ENCODE assay signal across 8 cellular contexts in the genomic region with DNA sequence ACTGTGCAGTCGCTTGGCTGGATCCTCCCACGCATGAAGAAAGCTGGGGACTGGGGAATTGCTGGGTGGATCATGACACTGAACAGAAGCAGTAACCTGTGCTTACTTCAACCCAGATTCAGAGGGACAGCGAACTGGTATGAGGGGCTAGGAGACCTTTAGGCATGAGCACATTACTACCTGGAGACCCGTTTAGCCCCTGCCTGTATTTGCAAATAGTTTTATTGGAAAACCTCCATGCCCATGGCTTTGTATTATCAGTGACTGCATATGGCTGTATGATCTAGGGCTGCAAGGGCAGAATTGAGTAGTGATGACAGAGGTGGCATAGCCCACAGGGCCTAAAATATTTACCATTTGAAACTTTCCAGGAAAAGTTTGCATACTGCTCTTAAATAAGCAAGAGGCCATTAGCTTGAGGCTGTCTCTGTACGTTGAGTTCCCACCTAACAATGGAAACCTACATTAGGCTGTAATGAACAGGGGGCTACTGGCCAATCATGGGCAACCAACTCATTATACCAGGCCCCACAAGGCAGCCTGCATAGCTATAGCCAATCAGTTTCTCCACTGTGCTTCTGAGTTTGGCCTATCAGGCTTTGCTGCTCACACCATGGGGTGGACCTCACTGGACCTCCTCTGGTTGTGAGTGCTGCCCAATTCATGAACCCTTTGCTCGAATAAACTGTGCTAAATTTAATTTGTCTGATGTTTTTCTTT. TPM values are rescaled to one million over a fixed set of nuclear protein-coding genes. Genes with fewer than 3 reads are reported as not detected.
A peak's percentile ranks its signal among the peaks of the same experiment; 100 is the strongest.
DNase-seq lines count a peak whose midpoint lies in the region; ATAC-seq, FAIRE-seq and TF ChIP-seq lines count a peak whose summit lies in the region.

No MANE protein-coding gene starts in this region.

- H3K27me3 ChIP-seq in upper lobe of left lung, result peaks cover 0 to 14% (median 0%) of the 10 kb centered on the region in 4 donors

- intact Hi-C loops in Right ventricle myocardium superior (cut with DNase I), result no loop called here
- intact Hi-C loops in cardiac septum (cut with DNase I), result no loop called here
- intact Hi-C loops in kidney (cut with DNase I), result no loop called here

- H3K9me3 Mint-ChIP-seq in WTC11, result peaks cover 12% of the 10 kb centered on the region
- peaks cover 0 to 3% (median 0%) of the 10 kb centered on the region in 6 donors for H3K9me3 Mint-ChIP-seq in immature natural killer cell

- H3K4me3 ChIP-seq in upper lobe of left lung, result peak overlapping the region; percentile 31 to 66 (median 54)
- peak overlapping the region in 1 of 2 donors; percentile 49 for H3K4me3 ChIP-seq in kidney (ENCODE audit: low read length in 2 of 2)

- 40% methylated on average over 5 to 6 of the region's 6 CpGs for whole genome bisulfite sequencing in upper lobe of left lung, 2 donors

- no peak for TF ChIP-seq CTCF in WTC11 (IDR thresholded peaks at IDR 0.05)
- no peak for TF ChIP-seq CTCF in upper lobe of left lung (IDR thresholded peaks at IDR 0.05)
- TF ChIP-seq CTCF in kidney (IDR thresholded peaks at IDR 0.05; ENCODE audit: borderline replicate concordance, extremely low read depth, insufficient read depth), result no peak

- H3K36me3 ChIP-seq in upper lobe of left lung (no peaks in the 10 kb centered on the region), kidney (ENCODE audit: control insufficient read depth in 1 of 2, insufficient read depth in 2 of 2, low read length in 2 of 2) (no peaks in the 10 kb centered on the region)

- H3K36me3 Mint-ChIP-seq in WTC11 (peaks cover 20% of the 10 kb centered on the region), immature natural killer cell (peaks cover 9 to 12% (median 11%) of the 10 kb centered on the region in 3 donors)

- TF ChIP-seq POLR2A in upper lobe of left lung (IDR thresholded peaks at IDR 0.05), result no peak

- peaks cover 38% of the 10 kb centered on the region for H3K4me1 Mint-ChIP-seq in WTC11
- H3K4me1 Mint-ChIP-seq in immature natural killer cell, result peaks cover 39 to 51% of the 10 kb centered on the region in 2 donors

- H3K27me3 Mint-ChIP-seq in WTC11 (ENCODE audit: low read depth) (peaks cover 40% of the 10 kb centered on the region), immature natural killer cell (ENCODE audit: low read depth in 3 of 3) (peaks cover 8 to 14% (median 12%) of the 10 kb centered on the region in 3 donors)

- H3K4me1 ChIP-seq in upper lobe of left lung (peaks cover 11 to 18% (median 16%) of the 10 kb centered on the region in 4 donors), kidney (ENCODE audit: control insufficient read depth in 1 of 2, insufficient read depth in 1 of 2, low read depth in 1 of 2, low read length in 2 of 2) (peaks cover 0 to 2% of the 10 kb centered on the region in 2 donors)

- peaks cover 0 to 3% (median 1%) of the 10 kb centered on the region in 4 donors for H3K9me3 ChIP-seq in upper lobe of left lung
- H3K9me3 ChIP-seq in kidney (ENCODE audit: control insufficient read depth in 1 of 2, low read length in 2 of 2), result no peaks in the 10 kb centered on the region

- H3K27ac Mint-ChIP-seq in WTC11 (no peak overlapping the region), immature natural killer cell (peak overlapping the region; percentile 89 to 96 (median 92))

- no peak for FAIRE-seq in kidney (lab: Jason Lieb, UNC)

- POLR2A ChIA-PET in WTC11 (lab: Charles Lee), result no interaction called here

- CTCF ChIA-PET in WTC11 (lab: Charles Lee), result interaction anchor here (0.6 to 1.3 kb wide), 3 partner anchors 10 to 79 kb away, joined by 3 to 4 read pairs (median 3); no protein-coding TSS in a partner anchor

- peak overlapping the region in 1 of 2 donors; percentile 26 for H3K9ac ChIP-seq in kidney (ENCODE audit: low read length in 2 of 2)

- peak overlapping the region; percentile 76 for H3K4me3 Mint-ChIP-seq in WTC11
- peak overlapping the region; percentile 92 to 97 (median 93) for H3K4me3 Mint-ChIP-seq in immature natural killer cell

- ATAC-seq in Right ventricle myocardium superior (ENCODE audit: poor library complexity) (peak; percentile 8), WTC11 (no peak), upper lobe of left lung (ENCODE audit: low FRiP score in 2 of 2) (peak in 1 of 2 donors; percentile 4)

- no peak for DNase-seq in Right ventricle myocardium superior
- DNase-seq in cardiac septum (ENCODE audit: low spot score), result no peak
- DNase-seq in WTC11 (ENCODE audit: low spot score), result no peak
- peak in 1 of 3 donors; percentile 8 for DNase-seq in immature natural killer cell
- DNase-seq in upper lobe of left lung, result no peak
- DNase-seq in kidney, result no peak
- no peak for DNase-seq in dermis blood vessel endothelial cell
- no peak for DNase-seq in activated CD8-positive, alpha-beta memory T cell treated with anti-CD3 and anti-CD28 coated beads, Interleukin-2, amount 50 U/mL, for 4 hours

- no peak for TF ChIP-seq EP300 in upper lobe of left lung (IDR thresholded peaks at IDR 0.05)

- H3K27ac ChIP-seq in upper lobe of left lung, result peak overlapping the region; percentile 65 to 85 (median 78)
- no peak overlapping the region for H3K27ac ChIP-seq in kidney (ENCODE audit: low read depth in 2 of 2, low read length in 2 of 2)

TF ChIP-seq in WTC11, 78 proteins besides CTCF, POLR2A, EP300 and RAD21 (continues in another document):
- TF ChIP-seq, protein P1, sequence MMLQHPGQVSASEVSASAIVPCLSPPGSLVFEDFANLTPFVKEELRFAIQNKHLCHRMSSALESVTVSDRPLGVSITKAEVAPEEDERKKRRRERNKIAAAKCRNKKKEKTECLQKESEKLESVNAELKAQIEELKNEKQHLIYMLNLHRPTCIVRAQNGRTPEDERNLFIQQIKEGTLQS (CRISPR knock-in tag; conservative IDR thresholded peaks at IDR 0.05), result no peak
- no peak for TF ChIP-seq RELA (CRISPR knock-in tag; IDR thresholded peaks at IDR 0.05; ENCODE audit: borderline replicate concordance)
- no peak for TF ChIP-seq KAT7 (CRISPR knock-in tag; IDR thresholded peaks at IDR 0.05; ENCODE audit: borderline replicate concordance)
- TF ChIP-seq GRHL2 (CRISPR knock-in tag; IDR thresholded peaks at IDR 0.05; ENCODE audit: insufficient replicate concordance, severe bottlenecking), result no peak
- no peak for TF ChIP-seq GABPB1 (CRISPR knock-in tag; IDR thresholded peaks at IDR 0.05)
- TF ChIP-seq, protein P2, sequence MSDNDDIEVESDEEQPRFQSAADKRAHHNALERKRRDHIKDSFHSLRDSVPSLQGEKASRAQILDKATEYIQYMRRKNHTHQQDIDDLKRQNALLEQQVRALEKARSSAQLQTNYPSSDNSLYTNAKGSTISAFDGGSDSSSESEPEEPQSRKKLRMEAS (CRISPR knock-in tag; IDR thresholded peaks at IDR 0.05), result no peak
- TF ChIP-seq, protein P3, sequence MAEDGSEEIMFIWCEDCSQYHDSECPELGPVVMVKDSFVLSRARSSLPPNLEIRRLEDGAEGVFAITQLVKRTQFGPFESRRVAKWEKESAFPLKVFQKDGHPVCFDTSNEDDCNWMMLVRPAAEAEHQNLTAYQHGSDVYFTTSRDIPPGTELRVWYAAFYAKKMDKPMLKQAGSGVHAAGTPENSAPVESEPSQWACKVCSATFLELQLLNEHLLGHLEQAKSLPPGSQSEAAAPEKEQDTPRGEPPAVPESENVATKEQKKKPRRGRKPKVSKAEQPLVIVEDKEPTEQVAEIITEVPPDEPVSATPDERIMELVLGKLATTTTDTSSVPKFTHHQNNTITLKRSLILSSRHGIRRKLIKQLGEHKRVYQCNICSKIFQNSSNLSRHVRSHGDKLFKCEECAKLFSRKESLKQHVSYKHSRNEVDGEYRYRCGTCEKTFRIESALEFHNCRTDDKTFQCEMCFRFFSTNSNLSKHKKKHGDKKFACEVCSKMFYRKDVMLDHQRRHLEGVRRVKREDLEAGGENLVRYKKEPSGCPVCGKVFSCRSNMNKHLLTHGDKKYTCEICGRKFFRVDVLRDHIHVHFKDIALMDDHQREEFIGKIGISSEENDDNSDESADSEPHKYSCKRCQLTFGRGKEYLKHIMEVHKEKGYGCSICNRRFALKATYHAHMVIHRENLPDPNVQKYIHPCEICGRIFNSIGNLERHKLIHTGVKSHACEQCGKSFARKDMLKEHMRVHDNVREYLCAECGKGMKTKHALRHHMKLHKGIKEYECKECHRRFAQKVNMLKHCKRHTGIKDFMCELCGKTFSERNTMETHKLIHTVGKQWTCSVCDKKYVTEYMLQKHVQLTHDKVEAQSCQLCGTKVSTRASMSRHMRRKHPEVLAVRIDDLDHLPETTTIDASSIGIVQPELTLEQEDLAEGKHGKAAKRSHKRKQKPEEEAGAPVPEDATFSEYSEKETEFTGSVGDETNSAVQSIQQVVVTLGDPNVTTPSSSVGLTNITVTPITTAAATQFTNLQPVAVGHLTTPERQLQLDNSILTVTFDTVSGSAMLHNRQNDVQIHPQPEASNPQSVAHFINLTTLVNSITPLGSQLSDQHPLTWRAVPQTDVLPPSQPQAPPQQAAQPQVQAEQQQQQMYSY (CRISPR knock-in tag; IDR thresholded peaks at IDR 0.05), result no peak
- TF ChIP-seq ZNF317 (CRISPR knock-in tag; IDR thresholded peaks at IDR 0.05; ENCODE audit: borderline replicate concordance, low read depth), result no peak
- TF ChIP-seq, protein P4, sequence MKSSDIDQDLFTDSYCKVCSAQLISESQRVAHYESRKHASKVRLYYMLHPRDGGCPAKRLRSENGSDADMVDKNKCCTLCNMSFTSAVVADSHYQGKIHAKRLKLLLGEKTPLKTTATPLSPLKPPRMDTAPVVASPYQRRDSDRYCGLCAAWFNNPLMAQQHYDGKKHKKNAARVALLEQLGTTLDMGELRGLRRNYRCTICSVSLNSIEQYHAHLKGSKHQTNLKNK (CRISPR knock-in tag; IDR thresholded peaks at IDR 0.05), result no peak
- TF ChIP-seq, protein P5, sequence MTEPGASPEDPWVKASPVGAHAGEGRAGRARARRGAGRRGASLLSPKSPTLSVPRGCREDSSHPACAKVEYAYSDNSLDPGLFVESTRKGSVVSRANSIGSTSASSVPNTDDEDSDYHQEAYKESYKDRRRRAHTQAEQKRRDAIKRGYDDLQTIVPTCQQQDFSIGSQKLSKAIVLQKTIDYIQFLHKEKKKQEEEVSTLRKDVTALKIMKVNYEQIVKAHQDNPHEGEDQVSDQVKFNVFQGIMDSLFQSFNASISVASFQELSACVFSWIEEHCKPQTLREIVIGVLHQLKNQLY (CRISPR knock-in tag; IDR thresholded peaks at IDR 0.05), result no peak
- no peak for TF ChIP-seq FOXP1 (CRISPR knock-in tag; IDR thresholded peaks at IDR 0.05; ENCODE audit: borderline replicate concordance)
- no peak for TF ChIP-seq ZNF263 (CRISPR knock-in tag; IDR thresholded peaks at IDR 0.05; ENCODE audit: low read depth)
- no peak for TF ChIP-seq SP1 (CRISPR knock-in tag; conservative IDR thresholded peaks at IDR 0.05)
- TF ChIP-seq SOX15 (CRISPR knock-in tag; IDR thresholded peaks at IDR 0.05), result no peak

RNA-seq across cellular contexts. Expression of a gene that starts 0.6 kb away (rescaled TPM):
- total RNA-seq in Right ventricle myocardium superior (6.3 TPM), cardiac septum (6.9 TPM), WTC11 (2021) (1.9 to 3.5 TPM (median 2.7 TPM) in 3 replicates), upper lobe of left lung (10 to 100 TPM in 1 of 6 donors, 1 to 10 TPM in 5; 5.5 to 12.6 (median 7.0) TPM), kidney (0.91 TPM), dermis blood vessel endothelial cell (0.34 and 2.3 TPM in 2 replicates)
- polyA plus RNA-seq in immature natural killer cell (10 to 100 TPM in 2 of 3 donors, 1 to 10 TPM in 1; 2.1 to 19.0 (median 16.4) TPM), kidney (ENCODE audit: insufficient read depth, low read depth, low replicate concordance) (0.22 TPM)

Comparison
In these comparisons a context has a peak if more than half of its experiments do, and no peak if none do; other contexts are left out.
1. H3K27ac ChIP-seq: peak in upper lobe of left lung (4 of 4); none in kidney (0 of 2).